In the genomic region with DNA sequence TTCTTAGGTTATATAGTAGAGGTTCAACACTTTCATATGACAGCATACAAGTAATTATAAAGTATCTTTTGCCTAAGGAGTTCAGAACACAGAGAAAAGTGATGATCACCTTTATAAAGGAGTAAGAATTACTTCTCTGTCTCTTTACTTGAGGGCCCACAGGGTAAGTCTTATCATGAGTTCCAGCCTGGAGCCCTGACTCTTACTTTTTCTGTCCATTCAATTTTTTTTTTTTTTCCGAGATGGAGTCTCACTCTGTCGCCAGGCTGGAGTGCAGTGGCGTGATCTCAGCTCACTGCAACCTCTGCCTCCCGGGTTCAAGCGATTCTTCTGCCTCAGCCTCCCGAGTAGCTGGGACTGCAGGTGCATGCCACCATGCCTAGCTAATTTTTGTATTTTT, we compare ENCODE assay signal across 8 cellular contexts. TPM values are rescaled to one million over a fixed set of nuclear protein-coding genes. Genes with fewer than 3 reads are reported as not detected.
DNase-seq lines count a peak whose midpoint lies in the region; ATAC-seq and TF ChIP-seq lines count a peak whose summit lies in the region.
"Not testable (repeated sequence)": the region's sequence is repeated elsewhere in the genome, so short reads cannot be mapped to it uniquely, and the experiment has no call there.

No MANE protein-coding gene starts in this region.

- peak overlapping the region; percentile 40; the same call in 1 of the 2 replicates for H3K4me3 ChIP-seq in ACC112 (ENCODE audit: low read depth, low read length)
- H3K4me3 ChIP-seq in SJSA1; right atrium auricular region; prostate gland; subcutaneous abdominal adipose tissue (ENCODE audit: low read depth in 1 of 5, low read length in 5 of 5): not testable (repeated sequence)

- TF ChIP-seq CTCF in right atrium auricular region (IDR thresholded peaks at IDR 0.05); prostate gland (IDR thresholded peaks at IDR 0.05): not testable (repeated sequence)

- not testable (repeated sequence) for H3K27me3 ChIP-seq in ACC112 (ENCODE audit: insufficient read depth, low read length); SJSA1 (replicated peaks); right atrium auricular region; prostate gland (replicated peaks; ENCODE audit: insufficient read depth); subcutaneous abdominal adipose tissue (ENCODE audit: control insufficient read depth in 5 of 5, insufficient read depth in 4 of 5, low read length in 5 of 5)

- H3K27ac Mint-ChIP-seq in activated T-helper 17 cell treated with anti-CD3 and anti-CD28 coated beads, Interleukin-2, amount 50 U/mL, for 72 hours, result peak overlapping the region; percentile 93
- H3K27ac Mint-ChIP-seq in effector memory CD8-positive, alpha-beta T cell, result peak overlapping the region; percentile 30 to 90

- peak overlapping the region in 1 of 5 donors; percentile 65 for H3K9ac ChIP-seq in subcutaneous abdominal adipose tissue (ENCODE audit: low read length in 5 of 5)

- not testable (repeated sequence) for DNase-seq in SJSA1 (ENCODE audit: low read depth in 1 of 2, low spot score in 2 of 2); effector memory CD8-positive, alpha-beta T cell; right atrium auricular region (ENCODE audit: low spot score); prostate gland (ENCODE audit: low spot score)

- peaks cover 46% of the 10 kb centered on the region for H3K4me1 Mint-ChIP-seq in activated T-helper 17 cell treated with anti-CD3 and anti-CD28 coated beads, Interleukin-2, amount 50 U/mL, for 72 hours
- H3K4me1 Mint-ChIP-seq in effector memory CD8-positive, alpha-beta T cell (ENCODE audit: low read depth in 2 of 2), result peaks cover 11 to 14% of the 10 kb centered on the region in 2 donors

- H3K4me1 ChIP-seq in ACC112 (ENCODE audit: control insufficient read depth, insufficient read depth, low read length, unreplicated experiment) (peaks cover 37% of the 10 kb centered on the region), SJSA1 (replicated peaks) (peaks cover 39% of the 10 kb centered on the region), right atrium auricular region (peaks cover 0 to 44% of the 10 kb centered on the region in 2 donors), subcutaneous abdominal adipose tissue (ENCODE audit: control insufficient read depth in 5 of 5, insufficient read depth in 5 of 5, low read length in 5 of 5) (peaks cover 9 to 36% (median 34%) of the 10 kb centered on the region in 5 donors)
- not testable (repeated sequence) for H3K4me1 ChIP-seq in prostate gland (replicated peaks)

- not testable (repeated sequence) for H3K27me3 Mint-ChIP-seq in activated T-helper 17 cell treated with anti-CD3 and anti-CD28 coated beads, Interleukin-2, amount 50 U/mL, for 72 hours; effector memory CD8-positive, alpha-beta T cell

- not testable (repeated sequence) for H2AFZ ChIP-seq in ACC112 (ENCODE audit: low read length, unreplicated experiment)

- not testable (repeated sequence) for H3K9me3 Mint-ChIP-seq in activated T-helper 17 cell treated with anti-CD3 and anti-CD28 coated beads, Interleukin-2, amount 50 U/mL, for 72 hours; effector memory CD8-positive, alpha-beta T cell

- peaks cover 57% of the 10 kb centered on the region for H3K79me2 ChIP-seq in ACC112 (ENCODE audit: control insufficient read depth, insufficient read depth, low read length, unreplicated experiment)

- H3K27ac ChIP-seq in ACC112 (ENCODE audit: low read depth, low read length) (peak overlapping the region; percentile 90), SJSA1 (peak overlapping the region; percentile 79), right atrium auricular region (peak overlapping the region; percentile 79 to 87), prostate gland (peak overlapping the region; percentile 47 to 60), subcutaneous abdominal adipose tissue (ENCODE audit: low read depth, low read length) (peak overlapping the region; percentile 91)

- H3K36me3 Mint-ChIP-seq in activated T-helper 17 cell treated with anti-CD3 and anti-CD28 coated beads, Interleukin-2, amount 50 U/mL, for 72 hours (ENCODE audit: low read depth), result peaks cover 18% of the 10 kb centered on the region
- H3K36me3 Mint-ChIP-seq in effector memory CD8-positive, alpha-beta T cell (ENCODE audit: insufficient read depth), result not testable (repeated sequence)

- peak overlapping the region; percentile 87 for H3K4me3 Mint-ChIP-seq in activated T-helper 17 cell treated with anti-CD3 and anti-CD28 coated beads, Interleukin-2, amount 50 U/mL, for 72 hours
- H3K4me3 Mint-ChIP-seq in effector memory CD8-positive, alpha-beta T cell, result not testable (repeated sequence)

- TF ChIP-seq POLR2A in prostate gland (IDR thresholded peaks at IDR 0.05), result not testable (repeated sequence)

- ATAC-seq in HG03175 (IDR thresholded peaks at IDR 0.05; ENCODE audit: unreplicated experiment), result peak; percentile 7
- not testable (repeated sequence) for ATAC-seq in activated T-helper 17 cell treated with anti-CD3 and anti-CD28 coated beads, Interleukin-2, amount 50 U/mL, for 72 hours (replicated peaks); effector memory CD8-positive, alpha-beta T cell (replicated peaks)

- not testable (repeated sequence) for H3K9me3 ChIP-seq in SJSA1 (replicated peaks); right atrium auricular region; prostate gland; subcutaneous abdominal adipose tissue (ENCODE audit: control insufficient read depth in 5 of 5, low read length in 5 of 5)

- H3K36me3 ChIP-seq in ACC112 (ENCODE audit: insufficient read depth, low read length); SJSA1; right atrium auricular region; prostate gland; subcutaneous abdominal adipose tissue (ENCODE audit: control insufficient read depth in 5 of 5, insufficient read depth in 5 of 5, low read length in 5 of 5): not testable (repeated sequence)

- WGBS in prostate gland, result 92% methylated on average over 6 of the region's 6 CpGs

- intact Hi-C loops in prostate gland (cut with DNase I), result not testable (repeated sequence)

RNA-seq across cellular contexts. Expression of a gene that starts 14.3 kb away (rescaled TPM):
- total RNA-seq in SJSA1 (2014; rRNA removed; shearing (Covaris generic)), result 20.7 and 27.2 TPM in 2 replicates
- 10 to 100 TPM; 58.2 to 88.4 TPM for total RNA-seq in activated T-helper 17 cell treated with anti-CD3 and anti-CD28 coated beads, Interleukin-2, amount 50 U/mL, for 72 hours
- total RNA-seq in right atrium auricular region (10 to 100 TPM; 15.3 to 19.8 TPM), prostate gland (10 to 100 TPM; 15.6 to 64.2 TPM)

RNA-seq across cellular contexts. Expression of a gene that starts 28.2 kb away (rescaled TPM):
- total RNA-seq in SJSA1 (2014; rRNA removed; shearing (Covaris generic)), result 10.0 and 15.2 TPM in 2 replicates
- total RNA-seq in activated T-helper 17 cell treated with anti-CD3 and anti-CD28 coated beads, Interleukin-2, amount 50 U/mL, for 72 hours, result 100 to 1,000 TPM; 107 to 154 TPM
- 10 to 100 TPM; 12.5 to 18.0 TPM for total RNA-seq in right atrium auricular region
- 10 to 100 TPM; 38.5 to 62.6 TPM for total RNA-seq in prostate gland
